ENCODE assay signal across 23 cellular contexts in the genomic region with DNA sequence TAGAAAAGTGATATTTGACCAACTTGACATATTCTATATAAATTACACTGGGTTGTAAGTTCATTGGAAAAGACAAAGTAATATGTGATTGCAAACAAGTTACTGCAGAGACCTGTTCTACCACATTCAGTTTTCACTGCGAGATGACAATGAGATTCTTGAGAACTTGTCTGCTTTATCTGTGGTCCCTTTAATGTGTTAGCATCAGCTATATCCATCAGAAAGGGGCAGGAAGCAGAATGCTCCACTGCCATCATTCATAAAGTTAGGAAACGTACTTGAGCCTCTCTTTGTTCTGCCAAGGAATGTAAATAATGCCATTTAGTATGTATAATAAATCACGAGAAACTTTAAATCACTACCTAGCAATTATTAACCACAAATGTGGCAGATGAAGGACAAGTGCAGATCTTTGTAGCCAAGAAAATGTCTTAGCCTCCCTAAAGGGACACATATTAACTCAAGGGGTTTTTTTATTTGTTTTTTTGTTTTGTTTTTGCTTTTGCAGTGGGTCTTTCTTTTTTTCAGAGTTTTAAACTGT.
"Had no signal": no experiment of that assay in that cellular context is flagged by ENCODE, and none has a peak within 500 bp of the region (broad histone marks: within the 10 kb centered on the region; RNA-seq: fewer than 3 reads in every experiment).

No MANE protein-coding gene starts in this region.

- DNase-seq: activated naive CD8-positive, alpha-beta T cell treated with anti-CD3 and anti-CD28 coated beads for 36 hours; activated T-cell treated with anti-CD3 and anti-CD28 coated beads, Interleukin-2, amount 50 U/mL, for 1 hour; amniotic stem cell; colonic mucosa; dorsolateral prefrontal cortex; esophagus squamous epithelium; head of caudate nucleus; lower lobe of right lung; mesendoderm; mucosa of descending colon; nucleus accumbens; stimulated activated CD4-positive, alpha-beta T cell treated with anti-CD3 and anti-CD28 coated beads, Interleukin-15, amount 100 ng/mL, for 24 hours; stimulated activated naive B cell treated with anti-CD40 and anti-IgM and Interleukin-4, amounts not matched to agents 10 μg/mL and 1 μg/mL and 100 μg/mL, for 72 hours; transverse colon had no signal

- H3K9me3 ChIP-seq: colonic mucosa, esophagus squamous epithelium, gastroesophageal sphincter, lower lobe of right lung, transverse colon had no signal

- FAIRE-seq: keratinocyte, TTC549, urothelium cell line had no signal

- H3K27ac ChIP-seq: colonic mucosa, dorsolateral prefrontal cortex, esophagus squamous epithelium, gastroesophageal sphincter, lower lobe of right lung, parathyroid adenoma, transverse colon had no signal

- H3K4me3 ChIP-seq: colonic mucosa, dorsolateral prefrontal cortex, esophagus squamous epithelium, gastroesophageal sphincter, lower lobe of right lung, mucosa of descending colon, smooth muscle cell, transverse colon had no signal

- H3K27ac Mint-ChIP-seq: activated naive CD8-positive, alpha-beta T cell treated with anti-CD3 and anti-CD28 coated beads for 36 hours; activated T-helper 17 cell treated with anti-CD3 and anti-CD28 coated beads, Interleukin-2, amount 50 U/mL, for 72 hours; stimulated activated naive B cell treated with anti-CD40 and anti-IgM and Interleukin-4, amounts not matched to agents 10 μg/mL and 1 μg/mL and 100 μg/mL, for 72 hours had no signal

- ATAC-seq: activated T-helper 17 cell treated with anti-CD3 and anti-CD28 coated beads, Interleukin-2, amount 50 U/mL, for 72 hours; gastroesophageal sphincter; left lobe of liver; lower lobe of right lung; mucosa of descending colon; sciatic nerve; stimulated activated naive B cell treated with anti-CD40 and anti-IgM and Interleukin-4, amounts not matched to agents 10 μg/mL and 1 μg/mL and 100 μg/mL, for 72 hours had no signal

- H3K4me2 ChIP-seq: smooth muscle cell had no signal

- H3K4me1 ChIP-seq: colonic mucosa, esophagus squamous epithelium, gastroesophageal sphincter, lower lobe of right lung, parathyroid adenoma, transverse colon had no signal
